In genomic region chr2:44277541-44277940, GRCh38 we compare ENCODE assay signal across 17 cellular contexts. TPM values are rescaled to one million over a fixed set of nuclear protein-coding genes. Genes with fewer than 3 reads are reported as not detected.
"Had no signal": no experiment of that assay in that cellular context is flagged by ENCODE, and none has a peak within 500 bp of the region (broad histone marks: within the 10 kb centered on the region; RNA-seq: fewer than 3 reads in every experiment).

No MANE protein-coding gene starts in this region.

- H3K4me3 Mint-ChIP-seq: activated CD4-positive, alpha-beta T cell treated with anti-CD3 and anti-CD28 coated beads for 36 hours; activated CD8-positive, alpha-beta T cell treated with anti-CD3 and anti-CD28 coated beads, Interleukin-2, amount 10 ng/mL, durations not matched to agents 7 days and 5 days; naive thymus-derived CD8-positive, alpha-beta T cell had no signal

- H3K4me3 ChIP-seq: colonic mucosa, lower lobe of right lung, thoracic aorta, vagina had no signal

- H3K27me3 Mint-ChIP-seq: activated CD4-positive, alpha-beta T cell treated with anti-CD3 and anti-CD28 coated beads for 36 hours had no signal

- H3K4me1 Mint-ChIP-seq: activated CD4-positive, alpha-beta T cell treated with anti-CD3 and anti-CD28 coated beads for 36 hours; naive thymus-derived CD8-positive, alpha-beta T cell had no signal

- H3K27ac ChIP-seq: lower lobe of right lung, thoracic aorta, vagina, WERI-Rb-1 had no signal

- ATAC-seq: activated CD4-positive, alpha-beta T cell treated with anti-CD3 and anti-CD28 coated beads for 36 hours; activated CD8-positive, alpha-beta T cell treated with anti-CD3 and anti-CD28 coated beads, Interleukin-2, amount 10 ng/mL, durations not matched to agents 7 days and 5 days; lower lobe of right lung; naive thymus-derived CD8-positive, alpha-beta T cell; stimulated activated naive CD8-positive, alpha-beta T cell treated with anti-CD3 and anti-CD28 coated beads, Interleukin-15, Interleukin-2, amounts not matched to agents 100 U/mL and 50 U/mL, for 24 hours had no signal

- H3K36me3 ChIP-seq: colonic mucosa, lower lobe of right lung, thoracic aorta, vagina, WERI-Rb-1 had no signal

- H3K9me3 Mint-ChIP-seq: naive thymus-derived CD8-positive, alpha-beta T cell had no signal

- H3K27me3 ChIP-seq: colonic mucosa, vagina had no signal

- DNase-seq: activated CD4-positive, alpha-beta T cell treated with anti-CD3 and anti-CD28 coated beads for 36 hours; activated CD8-positive, alpha-beta T cell treated with anti-CD3 and anti-CD28 coated beads, Interleukin-2, amount 10 ng/mL, durations not matched to agents 7 days and 5 days; activated naive CD4-positive, alpha-beta T cell treated with Interleukin-2 at 50 U/mL for 16 hours; colonic mucosa; effector CD8-positive, alpha-beta T cell; kidney glomerular epithelial cell; lower lobe of right lung; naive thymus-derived CD8-positive, alpha-beta T cell; occipital lobe; stimulated activated CD4-positive, alpha-beta T cell treated with anti-CD3 and anti-CD28 coated beads, Interleukin-4, amount 100 ng/mL, for 1 hour; stimulated activated CD8-positive, alpha-beta memory T cell treated with anti-CD3 and anti-CD28 coated beads, Interleukin-4, amount 100 ng/mL, for 48 hours; stimulated activated naive CD8-positive, alpha-beta T cell treated with anti-CD3 and anti-CD28 coated beads, Interleukin-15, Interleukin-2, amounts not matched to agents 100 U/mL and 50 U/mL, for 24 hours; T1000; WERI-Rb-1 had no signal

- H3K4me1 ChIP-seq: colonic mucosa, lower lobe of right lung, vagina had no signal

- H3K9me3 ChIP-seq: colonic mucosa, lower lobe of right lung, thoracic aorta, vagina had no signal

- H3K27ac Mint-ChIP-seq: activated CD4-positive, alpha-beta T cell treated with anti-CD3 and anti-CD28 coated beads for 36 hours; activated CD8-positive, alpha-beta T cell treated with anti-CD3 and anti-CD28 coated beads, Interleukin-2, amount 10 ng/mL, durations not matched to agents 7 days and 5 days; naive thymus-derived CD8-positive, alpha-beta T cell had no signal

RNA-seq across cellular contexts. Expression of gene SLC3A1, which starts 2.3 kb away (rescaled TPM):
- total RNA-seq: activated CD4-positive, alpha-beta T cell treated with anti-CD3 and anti-CD28 coated beads for 36 hours; activated CD8-positive, alpha-beta T cell treated with anti-CD3 and anti-CD28 coated beads, Interleukin-2, amount 10 ng/mL, durations not matched to agents 7 days and 5 days; lower lobe of right lung; pulmonary artery endothelial cell; vagina had no signal
